In the genomic region with DNA sequence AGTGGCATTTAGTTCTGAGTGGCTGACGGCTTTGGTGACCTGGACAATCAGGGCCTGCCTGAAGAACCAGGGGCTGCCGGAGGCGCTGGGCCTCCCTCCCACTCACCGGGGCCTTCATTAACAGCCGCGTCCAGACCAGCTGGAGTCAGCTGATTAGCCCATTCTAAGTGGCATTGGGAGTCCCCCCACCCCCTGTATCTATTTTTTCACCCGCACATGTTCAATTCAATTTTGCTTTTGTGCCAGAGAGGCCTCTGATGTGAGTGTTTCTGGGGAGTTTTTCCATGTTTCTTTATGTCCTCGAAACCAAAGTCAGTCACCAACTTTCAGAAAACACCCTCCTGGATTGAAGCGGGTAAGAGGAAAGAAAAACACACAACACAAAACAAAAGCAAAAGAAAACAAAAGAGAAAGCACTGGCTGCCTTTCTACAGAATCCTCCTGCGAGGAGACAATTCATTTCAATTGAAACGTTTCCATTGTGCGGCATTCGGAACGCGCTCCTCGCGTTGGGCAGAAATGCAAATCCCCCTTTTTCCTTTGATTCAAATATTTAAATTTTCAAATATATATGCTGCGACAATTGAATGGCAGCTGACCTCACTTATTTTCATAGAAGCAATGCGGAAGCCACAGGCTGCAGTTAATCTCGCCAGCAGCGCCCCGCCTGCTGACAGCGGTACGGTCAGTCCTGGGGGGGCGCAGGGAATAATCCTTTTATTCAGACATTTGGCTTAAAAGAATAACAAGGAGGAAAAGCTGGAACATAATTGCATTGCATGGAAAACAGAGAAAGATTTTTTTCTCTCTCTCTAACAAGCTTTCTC, we compare ENCODE assay signal across 1 cellular context.
TF ChIP-seq lines count a peak whose summit lies in the region.

No MANE protein-coding gene starts in this region.

TF ChIP-seq in K562, 482 proteins besides CTCF, POLR2A, EP300 and RAD21 (continues in another document):
- TF ChIP-seq HSF4 (CRISPR knock-in tag; IDR thresholded peaks at IDR 0.05; ENCODE audit: borderline replicate concordance) (no peak), EHMT2 (IDR thresholded peaks at IDR 0.05) (no peak), BRD4 (IDR thresholded peaks at IDR 0.05) (no peak), ZNF263 (CRISPR knock-in tag; IDR thresholded peaks at IDR 0.05; ENCODE audit: borderline replicate concordance) (no peak), ATF1 (CRISPR knock-in tag; IDR thresholded peaks at IDR 0.05) (no peak), ATF1 (tag; IDR thresholded peaks at IDR 0.05) (no peak), FOXM1 (IDR thresholded peaks at IDR 0.05; ENCODE audit: low read depth) (peak; percentile 42; the same call in 1 of the 2 replicates), FOXM1 (CRISPR knock-in tag; IDR thresholded peaks at IDR 0.05; ENCODE audit: low read depth) (no peak), TSC22D4 (tag; IDR thresholded peaks at IDR 0.05) (no peak), ZNF384 (IDR thresholded peaks at IDR 0.05; ENCODE audit: low read depth, low read length) (no peak), ZFP1 (CRISPR knock-in tag; IDR thresholded peaks at IDR 0.05) (no peak), BDP1 (IDR thresholded peaks at IDR 0.05; ENCODE audit: insufficient read depth, insufficient read length) (no peak), SAFB2 (IDR thresholded peaks at IDR 0.05; ENCODE audit: borderline replicate concordance, low read depth, low read length, severe bottlenecking) (no peak), C11orf30 (IDR thresholded peaks at IDR 0.05; ENCODE audit: low read depth) (no peak), ZNF79 (CRISPR knock-in tag; IDR thresholded peaks at IDR 0.05; ENCODE audit: low read depth) (no peak), ZNF431 (CRISPR knock-in tag; IDR thresholded peaks at IDR 0.05) (no peak), HNRNPUL1 (IDR thresholded peaks at IDR 0.05; ENCODE audit: low read length) (no peak), NCOR1 (IDR thresholded peaks at IDR 0.05) (peak; percentile 83), BRCA1 (IDR thresholded peaks at IDR 0.05) (no peak), BRCA1 (CRISPR knock-in tag; IDR thresholded peaks at IDR 0.05) (no peak), CREBBP (IDR thresholded peaks at IDR 0.05; ENCODE audit: low read depth, low read length) (no peak), TGIF2 (CRISPR knock-in tag; IDR thresholded peaks at IDR 0.05) (no peak), COPS2 (conservative IDR thresholded peaks at IDR 0.05) (no peak), SMARCC2 (IDR thresholded peaks at IDR 0.05; ENCODE audit: low read depth) (no peak), ZFP36 (IDR thresholded peaks at IDR 0.05; ENCODE audit: low read depth, low read length, partially characterized antibody) (no peak), U2AF1 (optimal IDR thresholded peaks at IDR 0.05; ENCODE audit: low read depth, low read length) (no peak), RCOR1 (IDR thresholded peaks at IDR 0.05; ENCODE audit: borderline replicate concordance in 1 of 2, low read depth in 2 of 2, low read length in 2 of 2) (peak in 1 of 2 experiments; percentile 17; a peak in 1 of 4 replicates), ZBTB7A (IDR thresholded peaks at IDR 0.05; ENCODE audit: borderline replicate concordance, control insufficient read depth, low read depth, low read length) (peak; percentile 79; the same call in 1 of the 2 replicates), CSDE1 (IDR thresholded peaks at IDR 0.05) (no peak), SREBF2 (CRISPR knock-in tag; IDR thresholded peaks at IDR 0.05) (no peak), ZNF212 (CRISPR knock-in tag; IDR thresholded peaks at IDR 0.05) (no peak), ZNF583 (CRISPR knock-in tag; IDR thresholded peaks at IDR 0.05) (no peak), ZNF436 (CRISPR knock-in tag; IDR thresholded peaks at IDR 0.05) (no peak), ZNF232 (CRISPR knock-in tag; IDR thresholded peaks at IDR 0.05) (no peak), SIN3B (IDR thresholded peaks at IDR 0.05; ENCODE audit: low read depth) (no peak), BHLHE40 (IDR thresholded peaks at IDR 0.05; ENCODE audit: low read length) (no peak), GTF2E2 (tag; IDR thresholded peaks at IDR 0.05) (0 out of 2 replicates have a peak, but pooled peaks have one; percentile 34), KDM4B (IDR thresholded peaks at IDR 0.05; ENCODE audit: borderline replicate concordance in 2 of 2, low read depth in 1 of 2) (no peak), CREB1 (IDR thresholded peaks at IDR 0.05) (no peak), CREB1 (CRISPR knock-in tag; IDR thresholded peaks at IDR 0.05) (no peak), ZC3H8 (IDR thresholded peaks at IDR 0.05) (no peak), SRSF7 (optimal IDR thresholded peaks at IDR 0.05; ENCODE audit: low read depth, low read length) (no peak), LEF1 (IDR thresholded peaks at IDR 0.05) (peak; percentile 64; the same call in 1 of the 2 replicates), ESRRB (CRISPR knock-in tag; IDR thresholded peaks at IDR 0.05; ENCODE audit: borderline replicate concordance) (no peak), TOE1 (IDR thresholded peaks at IDR 0.05; ENCODE audit: borderline replicate concordance) (no peak), TOE1 (CRISPR knock-in tag; IDR thresholded peaks at IDR 0.05; ENCODE audit: borderline replicate concordance, low read depth) (no peak)
- TF ChIP-seq, protein P1, sequence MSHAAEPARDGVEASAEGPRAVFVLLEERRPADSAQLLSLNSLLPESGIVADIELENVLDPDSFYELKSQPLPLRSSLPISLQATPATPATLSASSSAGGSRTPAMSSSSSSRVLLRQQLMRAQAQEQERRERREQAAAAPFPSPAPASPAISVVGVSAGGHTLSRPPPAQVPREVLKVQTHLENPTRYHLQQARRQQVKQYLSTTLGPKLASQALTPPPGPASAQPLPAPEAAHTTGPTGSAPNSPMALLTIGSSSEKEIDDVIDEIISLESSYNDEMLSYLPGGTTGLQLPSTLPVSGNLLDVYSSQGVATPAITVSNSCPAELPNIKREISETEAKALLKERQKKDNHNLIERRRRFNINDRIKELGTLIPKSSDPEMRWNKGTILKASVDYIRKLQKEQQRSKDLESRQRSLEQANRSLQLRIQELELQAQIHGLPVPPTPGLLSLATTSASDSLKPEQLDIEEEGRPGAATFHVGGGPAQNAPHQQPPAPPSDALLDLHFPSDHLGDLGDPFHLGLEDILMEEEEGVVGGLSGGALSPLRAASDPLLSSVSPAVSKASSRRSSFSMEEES (CRISPR knock-in tag; IDR thresholded peaks at IDR 0.05): no peak
- TF ChIP-seq, protein P2, sequence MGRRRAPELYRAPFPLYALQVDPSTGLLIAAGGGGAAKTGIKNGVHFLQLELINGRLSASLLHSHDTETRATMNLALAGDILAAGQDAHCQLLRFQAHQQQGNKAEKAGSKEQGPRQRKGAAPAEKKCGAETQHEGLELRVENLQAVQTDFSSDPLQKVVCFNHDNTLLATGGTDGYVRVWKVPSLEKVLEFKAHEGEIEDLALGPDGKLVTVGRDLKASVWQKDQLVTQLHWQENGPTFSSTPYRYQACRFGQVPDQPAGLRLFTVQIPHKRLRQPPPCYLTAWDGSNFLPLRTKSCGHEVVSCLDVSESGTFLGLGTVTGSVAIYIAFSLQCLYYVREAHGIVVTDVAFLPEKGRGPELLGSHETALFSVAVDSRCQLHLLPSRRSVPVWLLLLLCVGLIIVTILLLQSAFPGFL (CRISPR knock-in tag; IDR thresholded peaks at IDR 0.05): no peak
- TF ChIP-seq, protein P3, sequence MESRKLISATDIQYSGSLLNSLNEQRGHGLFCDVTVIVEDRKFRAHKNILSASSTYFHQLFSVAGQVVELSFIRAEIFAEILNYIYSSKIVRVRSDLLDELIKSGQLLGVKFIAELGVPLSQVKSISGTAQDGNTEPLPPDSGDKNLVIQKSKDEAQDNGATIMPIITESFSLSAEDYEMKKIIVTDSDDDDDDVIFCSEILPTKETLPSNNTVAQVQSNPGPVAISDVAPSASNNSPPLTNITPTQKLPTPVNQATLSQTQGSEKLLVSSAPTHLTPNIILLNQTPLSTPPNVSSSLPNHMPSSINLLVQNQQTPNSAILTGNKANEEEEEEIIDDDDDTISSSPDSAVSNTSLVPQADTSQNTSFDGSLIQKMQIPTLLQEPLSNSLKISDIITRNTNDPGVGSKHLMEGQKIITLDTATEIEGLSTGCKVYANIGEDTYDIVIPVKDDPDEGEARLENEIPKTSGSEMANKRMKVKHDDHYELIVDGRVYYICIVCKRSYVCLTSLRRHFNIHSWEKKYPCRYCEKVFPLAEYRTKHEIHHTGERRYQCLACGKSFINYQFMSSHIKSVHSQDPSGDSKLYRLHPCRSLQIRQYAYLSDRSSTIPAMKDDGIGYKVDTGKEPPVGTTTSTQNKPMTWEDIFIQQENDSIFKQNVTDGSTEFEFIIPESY (CRISPR knock-in tag; IDR thresholded peaks at IDR 0.05): no peak
- TF ChIP-seq, protein P4, sequence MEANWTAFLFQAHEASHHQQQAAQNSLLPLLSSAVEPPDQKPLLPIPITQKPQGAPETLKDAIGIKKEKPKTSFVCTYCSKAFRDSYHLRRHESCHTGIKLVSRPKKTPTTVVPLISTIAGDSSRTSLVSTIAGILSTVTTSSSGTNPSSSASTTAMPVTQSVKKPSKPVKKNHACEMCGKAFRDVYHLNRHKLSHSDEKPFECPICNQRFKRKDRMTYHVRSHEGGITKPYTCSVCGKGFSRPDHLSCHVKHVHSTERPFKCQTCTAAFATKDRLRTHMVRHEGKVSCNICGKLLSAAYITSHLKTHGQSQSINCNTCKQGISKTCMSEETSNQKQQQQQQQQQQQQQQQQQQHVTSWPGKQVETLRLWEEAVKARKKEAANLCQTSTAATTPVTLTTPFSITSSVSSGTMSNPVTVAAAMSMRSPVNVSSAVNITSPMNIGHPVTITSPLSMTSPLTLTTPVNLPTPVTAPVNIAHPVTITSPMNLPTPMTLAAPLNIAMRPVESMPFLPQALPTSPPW (CRISPR knock-in tag; IDR thresholded peaks at IDR 0.05): peak; percentile 49; the same call in 1 of the 2 replicates
- TF ChIP-seq, protein P5, sequence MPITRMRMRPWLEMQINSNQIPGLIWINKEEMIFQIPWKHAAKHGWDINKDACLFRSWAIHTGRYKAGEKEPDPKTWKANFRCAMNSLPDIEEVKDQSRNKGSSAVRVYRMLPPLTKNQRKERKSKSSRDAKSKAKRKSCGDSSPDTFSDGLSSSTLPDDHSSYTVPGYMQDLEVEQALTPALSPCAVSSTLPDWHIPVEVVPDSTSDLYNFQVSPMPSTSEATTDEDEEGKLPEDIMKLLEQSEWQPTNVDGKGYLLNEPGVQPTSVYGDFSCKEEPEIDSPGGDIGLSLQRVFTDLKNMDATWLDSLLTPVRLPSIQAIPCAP (CRISPR knock-in tag; IDR thresholded peaks at IDR 0.05; ENCODE audit: borderline replicate concordance): no peak
- TF ChIP-seq, protein P6, sequence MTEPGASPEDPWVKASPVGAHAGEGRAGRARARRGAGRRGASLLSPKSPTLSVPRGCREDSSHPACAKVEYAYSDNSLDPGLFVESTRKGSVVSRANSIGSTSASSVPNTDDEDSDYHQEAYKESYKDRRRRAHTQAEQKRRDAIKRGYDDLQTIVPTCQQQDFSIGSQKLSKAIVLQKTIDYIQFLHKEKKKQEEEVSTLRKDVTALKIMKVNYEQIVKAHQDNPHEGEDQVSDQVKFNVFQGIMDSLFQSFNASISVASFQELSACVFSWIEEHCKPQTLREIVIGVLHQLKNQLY (CRISPR knock-in tag; conservative IDR thresholded peaks at IDR 0.05): no peak
- TF ChIP-seq, protein P7, sequence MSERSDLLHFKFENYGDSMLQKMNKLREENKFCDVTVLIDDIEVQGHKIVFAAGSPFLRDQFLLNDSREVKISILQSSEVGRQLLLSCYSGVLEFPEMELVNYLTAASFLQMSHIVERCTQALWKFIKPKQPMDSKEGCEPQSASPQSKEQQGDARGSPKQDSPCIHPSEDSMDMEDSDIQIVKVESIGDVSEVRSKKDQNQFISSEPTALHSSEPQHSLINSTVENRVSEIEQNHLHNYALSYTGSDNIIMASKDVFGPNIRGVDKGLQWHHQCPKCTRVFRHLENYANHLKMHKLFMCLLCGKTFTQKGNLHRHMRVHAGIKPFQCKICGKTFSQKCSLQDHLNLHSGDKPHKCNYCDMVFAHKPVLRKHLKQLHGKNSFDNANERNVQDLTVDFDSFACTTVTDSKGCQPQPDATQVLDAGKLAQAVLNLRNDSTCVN (CRISPR knock-in tag; IDR thresholded peaks at IDR 0.05): no peak
- TF ChIP-seq, protein P8, sequence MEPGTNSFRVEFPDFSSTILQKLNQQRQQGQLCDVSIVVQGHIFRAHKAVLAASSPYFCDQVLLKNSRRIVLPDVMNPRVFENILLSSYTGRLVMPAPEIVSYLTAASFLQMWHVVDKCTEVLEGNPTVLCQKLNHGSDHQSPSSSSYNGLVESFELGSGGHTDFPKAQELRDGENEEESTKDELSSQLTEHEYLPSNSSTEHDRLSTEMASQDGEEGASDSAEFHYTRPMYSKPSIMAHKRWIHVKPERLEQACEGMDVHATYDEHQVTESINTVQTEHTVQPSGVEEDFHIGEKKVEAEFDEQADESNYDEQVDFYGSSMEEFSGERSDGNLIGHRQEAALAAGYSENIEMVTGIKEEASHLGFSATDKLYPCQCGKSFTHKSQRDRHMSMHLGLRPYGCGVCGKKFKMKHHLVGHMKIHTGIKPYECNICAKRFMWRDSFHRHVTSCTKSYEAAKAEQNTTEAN (CRISPR knock-in tag; IDR thresholded peaks at IDR 0.05): no peak
- TF ChIP-seq, protein P9, sequence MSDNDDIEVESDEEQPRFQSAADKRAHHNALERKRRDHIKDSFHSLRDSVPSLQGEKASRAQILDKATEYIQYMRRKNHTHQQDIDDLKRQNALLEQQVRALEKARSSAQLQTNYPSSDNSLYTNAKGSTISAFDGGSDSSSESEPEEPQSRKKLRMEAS (CRISPR knock-in tag; IDR thresholded peaks at IDR 0.05): no peak; the same call in 1 of the 2 replicates
- TF ChIP-seq, protein P10, sequence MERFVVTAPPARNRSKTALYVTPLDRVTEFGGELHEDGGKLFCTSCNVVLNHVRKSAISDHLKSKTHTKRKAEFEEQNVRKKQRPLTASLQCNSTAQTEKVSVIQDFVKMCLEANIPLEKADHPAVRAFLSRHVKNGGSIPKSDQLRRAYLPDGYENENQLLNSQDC (CRISPR knock-in tag; IDR thresholded peaks at IDR 0.05): no peak
- TF ChIP-seq, protein P11, sequence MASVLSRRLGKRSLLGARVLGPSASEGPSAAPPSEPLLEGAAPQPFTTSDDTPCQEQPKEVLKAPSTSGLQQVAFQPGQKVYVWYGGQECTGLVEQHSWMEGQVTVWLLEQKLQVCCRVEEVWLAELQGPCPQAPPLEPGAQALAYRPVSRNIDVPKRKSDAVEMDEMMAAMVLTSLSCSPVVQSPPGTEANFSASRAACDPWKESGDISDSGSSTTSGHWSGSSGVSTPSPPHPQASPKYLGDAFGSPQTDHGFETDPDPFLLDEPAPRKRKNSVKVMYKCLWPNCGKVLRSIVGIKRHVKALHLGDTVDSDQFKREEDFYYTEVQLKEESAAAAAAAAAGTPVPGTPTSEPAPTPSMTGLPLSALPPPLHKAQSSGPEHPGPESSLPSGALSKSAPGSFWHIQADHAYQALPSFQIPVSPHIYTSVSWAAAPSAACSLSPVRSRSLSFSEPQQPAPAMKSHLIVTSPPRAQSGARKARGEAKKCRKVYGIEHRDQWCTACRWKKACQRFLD (CRISPR knock-in tag; IDR thresholded peaks at IDR 0.05): peak; percentile 26; the same call in 1 of the 2 replicates
- TF ChIP-seq, protein P12, sequence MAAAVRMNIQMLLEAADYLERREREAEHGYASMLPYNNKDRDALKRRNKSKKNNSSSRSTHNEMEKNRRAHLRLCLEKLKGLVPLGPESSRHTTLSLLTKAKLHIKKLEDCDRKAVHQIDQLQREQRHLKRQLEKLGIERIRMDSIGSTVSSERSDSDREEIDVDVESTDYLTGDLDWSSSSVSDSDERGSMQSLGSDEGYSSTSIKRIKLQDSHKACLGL (CRISPR knock-in tag; IDR thresholded peaks at IDR 0.05; ENCODE audit: borderline replicate concordance, poor library complexity, severe bottlenecking): no peak
